In the genomic region with DNA sequence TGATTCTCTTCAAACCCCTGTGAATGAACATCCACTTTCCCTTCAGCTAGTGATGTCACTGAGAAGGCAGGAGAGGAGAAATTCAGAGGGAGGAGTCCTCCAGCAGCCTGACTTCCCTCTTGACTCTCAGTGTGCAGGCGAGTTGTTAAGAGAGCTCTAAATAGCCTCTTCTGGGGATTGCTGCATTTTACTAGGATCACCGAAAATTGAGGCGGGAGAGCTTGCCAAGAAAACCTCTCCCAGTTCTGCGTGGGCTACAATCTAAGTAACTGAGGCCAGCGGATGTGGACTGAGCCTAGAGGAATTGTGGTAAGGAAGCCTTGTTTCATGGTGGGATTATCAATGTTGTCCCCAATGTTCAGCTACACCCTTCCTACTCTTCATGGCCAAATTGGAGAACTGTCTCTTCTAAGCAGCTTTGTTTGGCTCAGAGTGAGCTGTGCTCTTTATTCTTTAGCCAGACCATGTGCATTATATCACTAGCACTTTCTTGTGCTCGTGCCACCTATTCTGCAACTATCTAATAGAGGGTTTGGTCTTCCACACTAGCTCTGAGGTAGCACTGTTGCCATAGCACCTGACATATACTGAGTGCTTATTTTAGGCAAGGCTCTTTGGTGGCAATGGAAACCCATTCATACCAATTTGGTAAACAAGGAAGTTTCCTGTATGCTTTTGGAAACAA, we compare ENCODE assay signal across 10 cellular contexts.
DNase-seq lines count a peak whose midpoint lies in the region; ATAC-seq and TF ChIP-seq lines count a peak whose summit lies in the region.
"Had no signal": no experiment of that assay in that cellular context is flagged by ENCODE, and none has a peak within 500 bp of the region (broad histone marks: within the 10 kb centered on the region; RNA-seq: fewer than 3 reads in every experiment).

No MANE protein-coding gene starts in this region.

- H3K27ac ChIP-seq in heart right ventricle = peak overlapping the region in 8 of 10 donors; percentile 52 to 83 (median 54)
- H3K27ac ChIP-seq: epithelial cell of prostate had no signal

- DNase-seq in DMS153 (lab: John Stamatoyannopoulos, UW) = peak; percentile 63
- DNase-seq in NCI-H69 (lab: John Stamatoyannopoulos, UW) = peak; percentile 27
- DNase-seq in heart right ventricle = peak in 1 of 2 donors; percentile 74
- peak; percentile 69 for DNase-seq in skeletal muscle cell (ENCODE audit: low read depth)
- DNase-seq in stimulated activated naive CD4-positive, alpha-beta T cell (lab: John Stamatoyannopoulos, UW) = no peak
- DNase-seq in HK-2 (ENCODE audit: unreplicated experiment) = no peak
- DNase-seq in COR-L47 (lab: John Stamatoyannopoulos, UW) = no peak
- no peak for DNase-seq in stimulated activated CD4-positive, alpha-beta T cell treated with anti-CD3 and anti-CD28 coated beads, Interleukin-12 subunit alpha, Interleukin-12 subunit beta, amount 100 ng/mL, for 4 hours
- DNase-seq: NCI-H774 had no signal

- H3K4me3 ChIP-seq in heart right ventricle (no peak overlapping the region), skeletal muscle cell (ENCODE audit: low read depth, low read length) (no peak overlapping the region)

- intact Hi-C loops in heart right ventricle (cut with DNase I) = no loop called here

- no peaks in the 10 kb centered on the region for H3K27me3 ChIP-seq in heart right ventricle

- H3K36me3 ChIP-seq in heart right ventricle = no peaks in the 10 kb centered on the region

- TF ChIP-seq CTCF in heart right ventricle (IDR thresholded peaks at IDR 0.05) = no peak

- peaks cover 12 to 41% (median 20%) of the 10 kb centered on the region in 9 donors for H3K4me1 ChIP-seq in heart right ventricle

- 50 to 59% methylated on average over 6 of the region's 6 CpGs for WGBS in heart right ventricle, 2 donors

- H3K9me3 ChIP-seq in heart right ventricle = no peaks in the 10 kb centered on the region

- peak; percentile 78 to 88 (median 84) for ATAC-seq in heart right ventricle

Comparison
In these comparisons a context has a peak if more than half of its experiments do, and no peak if none do; other contexts are left out.
1. DNase-seq: peak in DMS153 (single experiment), NCI-H69 (single experiment) and skeletal muscle cell (single experiment); none in stimulated activated naive CD4-positive, alpha-beta T cell (0 of 6), HK-2 (single experiment), COR-L47 (single experiment) and stimulated activated CD4-positive, alpha-beta T cell treated with anti-CD3 and anti-CD28 coated beads, Interleukin-12 subunit alpha, Interleukin-12 subunit beta, amount 100 ng/mL, for 4 hours (single experiment).